Comparison of ENCODE assay signal across 9 cellular contexts in genomic region chr16:2963611-2964415, GRCh38. TPM values are rescaled to one million over a fixed set of nuclear protein-coding genes. Genes with fewer than 3 reads are reported as not detected.
DNase-seq lines count a peak whose midpoint lies in the region; TF ChIP-seq lines count a peak whose summit lies in the region.
"Had no signal": no experiment of that assay in that cellular context is flagged by ENCODE, and none has a peak within 500 bp of the region (broad histone marks: within the 10 kb centered on the region; RNA-seq: fewer than 3 reads in every experiment).

Gene KREMEN2, plus strand, starts transcription at chr16:2964275. Its CDS starts 246 bp downstream, at chr16:2964521.

- H3K23ac ChIP-seq in H9 (ENCODE audit: insufficient read length, low read depth, low read length): no peak within 1 kb of the TSS

- peak within 1 kb of the TSS; percentile 17 to 47 for H3K4me3 ChIP-seq in CD4-positive, alpha-beta memory T cell (ENCODE audit: low read length in 2 of 2)

- H3K27ac ChIP-seq in CD4-positive, alpha-beta memory T cell (ENCODE audit: low read depth, low read length): no peak within 1 kb of the TSS
- H3K27ac ChIP-seq in H9 (ENCODE audit: insufficient read length, low read depth, low read length): no peak within 1 kb of the TSS

- no peaks in the 10 kb centered on the region for H4K20me1 ChIP-seq in H9 (ENCODE audit: control insufficient read depth, insufficient read depth, insufficient read length)

- no CpG with 5 or more reads among the region's 64 CpGs for WGBS in H9 (ENCODE audit: extremely low coverage, insufficient read length, low lambda C conversion rate)

- H3K27me3 Mint-ChIP-seq in CD4-positive, alpha-beta memory T cell: peaks cover 21% of the 10 kb centered on the region in 2 donors
- H3K27me3 Mint-ChIP-seq in H9 (ENCODE audit: low read depth) (peaks cover 29% of the 10 kb centered on the region), mesothelial cell of epicardium (ENCODE audit: low read depth) (peaks cover 29% of the 10 kb centered on the region)

- no peak within 1 kb of the TSS for H3T11ph ChIP-seq in H9 (ENCODE audit: low read length)

- peaks cover 58% of the 10 kb centered on the region for H3K4me1 ChIP-seq in CD4-positive, alpha-beta memory T cell (ENCODE audit: insufficient read depth, low read length)
- H3K4me1 ChIP-seq in H9 (ENCODE audit: insufficient read depth, low read length): no peaks in the 10 kb centered on the region; the same call in 1 of the 2 replicates

- H3K14ac ChIP-seq in H9 (ENCODE audit: insufficient read depth, low read length): no peak within 1 kb of the TSS

- H3K56ac ChIP-seq in H9 (ENCODE audit: insufficient read length, low read depth, low read length): no peak within 1 kb of the TSS

- H3K9me3 Mint-ChIP-seq in CD4-positive, alpha-beta memory T cell: peaks cover 0 to 1% (median 0%) of the 10 kb centered on the region in 8 donors
- H3K9me3 Mint-ChIP-seq in H9 (no peaks in the 10 kb centered on the region; a peak in 1 of 5 replicates), mesothelial cell of epicardium (no peaks in the 10 kb centered on the region)

- H2BK5ac ChIP-seq in H9 (ENCODE audit: insufficient read length, low read length): no peak within 1 kb of the TSS

- H3K36me3 Mint-ChIP-seq in CD4-positive, alpha-beta memory T cell: no peaks in the 10 kb centered on the region
- H3K36me3 Mint-ChIP-seq in H9 (ENCODE audit: insufficient read depth in 1 of 3, low read depth in 3 of 3): peaks cover 0 to 7% (median 0%) of the 10 kb centered on the region in 3 experiments; a peak in 2 of 7 replicates
- no peaks in the 10 kb centered on the region for H3K36me3 Mint-ChIP-seq in mesothelial cell of epicardium

- peaks cover 10 to 38% (median 25%) of the 10 kb centered on the region in 4 donors for H3K4me1 Mint-ChIP-seq in CD4-positive, alpha-beta memory T cell
- H3K4me1 Mint-ChIP-seq in H9: peaks cover 11 to 15% of the 10 kb centered on the region in 2 experiments
- peaks cover 17% of the 10 kb centered on the region for H3K4me1 Mint-ChIP-seq in mesothelial cell of epicardium

- H3K27ac Mint-ChIP-seq in CD4-positive, alpha-beta memory T cell: peak within 1 kb of the TSS in 2 of 7 donors; percentile 57 to 65
- no peak within 1 kb of the TSS for H3K27ac Mint-ChIP-seq in H9
- peak within 1 kb of the TSS; percentile 79 for H3K27ac Mint-ChIP-seq in mesothelial cell of epicardium

- H3K4me3 Mint-ChIP-seq in CD4-positive, alpha-beta memory T cell: peak within 1 kb of the TSS; percentile 78 to 93 (median 84)
- H3K4me3 Mint-ChIP-seq in H9 (peak within 1 kb of the TSS; percentile 84 to 94), mesothelial cell of epicardium (peak within 1 kb of the TSS; percentile 87)

- no peaks in the 10 kb centered on the region for H3K36me3 ChIP-seq in CD4-positive, alpha-beta memory T cell (ENCODE audit: insufficient read depth, low read length)

- no peak within 1 kb of the TSS for H2BK15ac ChIP-seq in H9 (ENCODE audit: low read depth, low read length)

- no peak within 1 kb of the TSS for H4K8ac ChIP-seq in H9 (replicated peaks; ENCODE audit: insufficient read length, low read depth, low read length)

- no peak within 1 kb of the TSS for H2BK120ac ChIP-seq in H9 (ENCODE audit: low read depth, low read length, poor library complexity, severe bottlenecking)

- CTCF ChIA-PET in CD4-positive, alpha-beta memory T cell (lab: Charles Lee; ENCODE audit: partially characterized antibody): interaction anchor here (0.6 kb wide), 1 partner anchor 163 kb away, joined by 3 read pairs; no protein-coding TSS in a partner anchor

- H3K23me2 ChIP-seq in H9 (ENCODE audit: insufficient read length, low read depth, low read length, poor library complexity, severe bottlenecking): peaks cover 14% of the 10 kb centered on the region

- no peak within 1 kb of the TSS for H2BK20ac ChIP-seq in H9 (ENCODE audit: low read depth, low read length, poor library complexity, severe bottlenecking)

- no peak for TF ChIP-seq CTCF in H9 (conservative IDR thresholded peaks at IDR 0.05)
- TF ChIP-seq CTCF in mesothelial cell of epicardium (IDR thresholded peaks at IDR 0.05; ENCODE audit: unreplicated experiment): no peak

- H3K4ac ChIP-seq in H9 (ENCODE audit: low read depth, low read length): no peak within 1 kb of the TSS

- DNase-seq in CD4-positive, alpha-beta memory T cell: peak in 4 of 5 donors; percentile 19 to 48 (median 25)
- DNase-seq in H9: peak; percentile 90
- peak; percentile 17 for DNase-seq in OCI-M2 (lab: John Stamatoyannopoulos, UW; ENCODE audit: unreplicated experiment)
- DNase-seq in astrocyte of the hippocampus (ENCODE audit: low read depth, low spot score): peak; percentile 39
- DNase-seq in mesothelial cell of epicardium (ENCODE audit: low spot score in 2 of 2, unreplicated experiment in 2 of 2): peak in 1 of 2 experiments; percentile 74
- no peak for DNase-seq in hypothalamus (lab: John Stamatoyannopoulos, UW)
- no peak for DNase-seq in hepatic stellate cell (ENCODE audit: low spot score)
- no peak for DNase-seq in GOT3 (lab: John Stamatoyannopoulos, UW)

- peak within 1 kb of the TSS; percentile 36 for H3K4me2 ChIP-seq in H9 (ENCODE audit: insufficient read depth, insufficient read length, low read length)

- H3K9me3 ChIP-seq in CD4-positive, alpha-beta memory T cell (ENCODE audit: control insufficient read depth in 1 of 2, low read length in 2 of 2): no peaks in the 10 kb centered on the region
- no peaks in the 10 kb centered on the region for H3K9me3 ChIP-seq in H9 (ENCODE audit: control insufficient read depth, low read depth, low read length)

- no peaks in the 10 kb centered on the region for H3K79me1 ChIP-seq in H9 (ENCODE audit: insufficient read depth, low read depth, low read length, poor library complexity, severe bottlenecking)

- H3K79me2 ChIP-seq in H9 (ENCODE audit: insufficient read depth, low read length): no peaks in the 10 kb centered on the region

- intact Hi-C loops in CD4-positive, alpha-beta memory T cell (cut with micrococcal nuclease): no loop called here

- H4K91ac ChIP-seq in H9 (ENCODE audit: insufficient read length, low read depth, low read length): no peak within 1 kb of the TSS

- peaks cover 27% of the 10 kb centered on the region for H3K27me3 ChIP-seq in CD4-positive, alpha-beta memory T cell (ENCODE audit: insufficient read depth, low read length)
- no peaks in the 10 kb centered on the region for H3K27me3 ChIP-seq in H9 (ENCODE audit: insufficient read depth, low read length)

- no peak within 1 kb of the TSS for H3K9ac ChIP-seq in H9 (ENCODE audit: extremely low read depth, insufficient read length, low read length)

- no peak within 1 kb of the TSS for H2AK5ac ChIP-seq in H9 (ENCODE audit: insufficient read length, low read length)

- H3K18ac ChIP-seq in H9 (ENCODE audit: insufficient read length, low read depth, low read length): no peak within 1 kb of the TSS

- no peak within 1 kb of the TSS for H2AFZ ChIP-seq in H9 (ENCODE audit: low read length)

- H4K5ac ChIP-seq in H9 (ENCODE audit: insufficient read length, low read depth, low read length): no peak within 1 kb of the TSS

- H2BK12ac ChIP-seq in H9 (ENCODE audit: insufficient read length, low read depth, low read length): no peak within 1 kb of the TSS

- POLR2A ChIA-PET in CD4-positive, alpha-beta memory T cell (lab: Charles Lee; ENCODE audit: partially characterized antibody): interaction anchor here (1.2 to 6.8 kb wide), 2 partner anchors 19 to 81 kb away, joined by 3 to 49 read pairs; partner anchors contain the start of genes FLYWCH2 and PKMYT1

RNA-seq across cellular contexts. Expression of gene KREMEN2, which starts in this region (rescaled TPM):
- not detected for total RNA-seq in CD4-positive, alpha-beta memory T cell
- not detected for polyA plus RNA-seq in CD4-positive, alpha-beta memory T cell
- total RNA-seq in H9 (2021) (12.8 and 14.6 TPM in 2 replicates), mesothelial cell of epicardium (27.3 to 30.5 TPM (median 29.1 TPM) in 3 replicates)
- total RNA-seq: T-helper 1 cell treated with Interleukin-12 subunit alpha and Interleukin-12 subunit beta and Interleukin-4 antibody, amounts not matched to agents 30 ng/mL and 1 ng/mL, for 36 hours had no signal

Comparison
In these comparisons a context has a peak if more than half of its experiments do, and no peak if none do; other contexts are left out.
1. RNA of gene KREMEN2 (total RNA-seq): 27.3 to 30.5 TPM in mesothelial cell of epicardium and 12.8 to 14.6 TPM in H9; not detected in CD4-positive, alpha-beta memory T cell; every median in the first group is over 10 times any median in the second.
2. Peak in DNase-seq and H3K4me3 ChIP-seq in CD4-positive, alpha-beta memory T cell; RNA of the gene not detected or under 1 TPM.
3. DNase-seq: peak in H9 (single experiment), OCI-M2 (single experiment) and astrocyte of the hippocampus (single experiment); none in hypothalamus (0 of 51), hepatic stellate cell (single experiment) and GOT3 (single experiment).
4. Peak in every context shown above with its lines, with median percentiles within 50 percentile points of each other: H3K4me3 Mint-ChIP-seq.